Comparison of ENCODE assay signal across 9 cellular contexts in the genomic region with DNA sequence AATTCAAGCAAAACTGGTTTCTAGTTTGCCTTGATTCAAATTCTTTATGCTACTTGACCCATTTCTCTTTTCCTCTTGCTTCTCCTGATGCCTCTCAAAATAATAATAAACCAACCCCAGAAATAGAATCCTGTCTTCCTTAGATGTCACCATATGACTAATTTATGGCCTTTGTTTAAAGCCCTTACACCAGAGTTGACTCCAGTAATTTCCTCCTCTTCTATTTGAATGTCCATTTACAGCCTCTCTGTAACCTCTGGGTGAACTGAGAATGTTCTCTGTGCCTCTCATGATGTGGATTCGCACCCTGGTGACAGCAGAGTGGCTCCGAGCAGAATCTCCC. TPM values are rescaled to one million over a fixed set of nuclear protein-coding genes. Genes with fewer than 3 reads are reported as not detected.
DNase-seq lines count a peak whose midpoint lies in the region; ATAC-seq, FAIRE-seq and TF ChIP-seq lines count a peak whose summit lies in the region.
"Had no signal": no experiment of that assay in that cellular context is flagged by ENCODE, and none has a peak within 500 bp of the region (broad histone marks: within the 10 kb centered on the region; RNA-seq: fewer than 3 reads in every experiment).

No MANE protein-coding gene starts in this region.

- intact Hi-C loops in tibial artery (cut with DNase I; ENCODE audit: low total_unique reads): no loop called here

- DNase-seq in GM19239 (ENCODE audit: insufficient read length, low spot score) (peak; percentile 53), SW480 (ENCODE audit: low spot score) (peak; percentile 60), tibial artery (no peak), G401 (ENCODE audit: low spot score) (no peak), NCI-H146 treated with DMSO at 0.1 percent for 48 hours (lab: John Stamatoyannopoulos, UW; ENCODE audit: unreplicated experiment) (no peak)
- DNase-seq: activated CD4-positive, alpha-beta T cell treated with anti-CD3 and anti-CD28 coated beads for 1 hour; NCI-H187 treated with DMSO at 0.1 percent for 48 hours had no signal

- H3K27ac ChIP-seq in tibial artery: peak overlapping the region; percentile 19 to 99

- TF ChIP-seq CTCF in tibial artery (IDR thresholded peaks at IDR 0.05): no peak

- H3K4me3 ChIP-seq in tibial artery: no peak overlapping the region

- peaks cover 4 to 98% (median 61%) of the 10 kb centered on the region in 4 donors for H3K4me1 ChIP-seq in tibial artery

- H3K27me3 ChIP-seq in tibial artery: no peaks in the 10 kb centered on the region

- no peaks in the 10 kb centered on the region for H3K9me3 ChIP-seq in tibial artery

- in situ Hi-C loops in G401 (cut with HindIII; ENCODE audit: low sequenced_read_pairs): no loop called here

- ATAC-seq in HG02938 (IDR thresholded peaks at IDR 0.05; ENCODE audit: unreplicated experiment) (peak; percentile 50), GM21619 (IDR thresholded peaks at IDR 0.05; ENCODE audit: unreplicated experiment) (no peak)

- no peak for FAIRE-seq in GM19239 (lab: Jason Lieb, UNC)

- H3K36me3 ChIP-seq in tibial artery: no peaks in the 10 kb centered on the region

RNA-seq across cellular contexts. Expression of gene ZFHX3, which starts 31.5 kb away (rescaled TPM):
- total RNA-seq in G401 (2014; rRNA removed; shearing (Covaris generic)): 1.5 and 3.5 TPM in 2 replicates

Comparison
In these comparisons a context has a peak if more than half of its experiments do, and no peak if none do; other contexts are left out.
1. DNase-seq: peak in GM19239 (single experiment) and SW480 (single experiment); none in tibial artery (0 of 2), G401 (single experiment) and NCI-H146 treated with DMSO at 0.1 percent for 48 hours (single experiment).